Comparison of ENCODE assay signal across 8 cellular contexts in the genomic region with DNA sequence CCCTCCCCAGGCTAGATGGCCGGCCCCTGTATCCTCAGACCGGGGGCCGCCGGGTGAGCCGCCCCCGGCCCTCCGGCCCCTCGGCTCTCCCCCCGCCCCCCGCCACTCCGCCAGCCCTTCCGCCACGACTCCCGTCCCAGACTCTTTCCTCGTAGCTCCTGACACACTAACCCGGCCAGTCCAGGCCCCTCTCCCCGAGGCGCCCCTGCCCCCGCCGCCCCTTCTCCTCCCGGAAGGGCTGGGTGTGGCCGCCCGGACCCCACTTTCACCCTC. TPM values are rescaled to one million over a fixed set of nuclear protein-coding genes. Genes with fewer than 3 reads are reported as not detected.
DNase-seq lines count a peak whose midpoint lies in the region; ATAC-seq, FAIRE-seq and TF ChIP-seq lines count a peak whose summit lies in the region.

No MANE protein-coding gene starts in this region.

- no peaks in the 10 kb centered on the region for H3K27me3 ChIP-seq in K562 (ENCODE audit: control insufficient read depth in 2 of 2, insufficient read depth in 2 of 2, low read length in 2 of 2)
- no peaks in the 10 kb centered on the region for H3K27me3 ChIP-seq in lung (ENCODE audit: control insufficient read depth, insufficient read depth)

- peaks cover 44% of the 10 kb centered on the region for H3K79me2 ChIP-seq in K562 (ENCODE audit: control insufficient read depth, insufficient read depth, low read length)

- in situ Hi-C loops in K562 (cut with MboI): loop anchor here (10.0 kb wide), 1 partner anchor 319 kb away; the partner anchor contains the start of gene DPH1

- H3K9me3 ChIP-seq in K562 (replicated peaks; ENCODE audit: control insufficient read depth, insufficient read depth, low read depth, low read length): no peaks in the 10 kb centered on the region
- no peaks in the 10 kb centered on the region for H3K9me3 ChIP-seq in lung (ENCODE audit: control insufficient read depth in 2 of 2, insufficient read depth in 1 of 2, low read length in 1 of 2)

- TF ChIP-seq RAD21 in K562 (CRISPR knock-in tag; conservative IDR thresholded peaks at IDR 0.05 in 1 of 2, IDR thresholded peaks at IDR 0.05 in 1 of 2): no peak

- no peak for DNase-seq in activated T-cell treated with anti-CD3 and anti-CD28 coated beads, Interleukin-2, amount 50 U/mL, for 72 hours
- no peak for DNase-seq in activated T-cell treated with anti-CD3 and anti-CD28 coated beads, Interleukin-2, amount 50 U/mL, for 1 hour
- DNase-seq in K562 (ENCODE audit: extremely low read depth in 1 of 4, low spot score in 3 of 4) (no peak), lung (ENCODE audit: low spot score) (no peak), type B pancreatic cell (ENCODE audit: extremely low spot score, unreplicated experiment) (no peak), DMS 273 treated with DMSO at 0.1 percent for 48 hours (lab: John Stamatoyannopoulos, UW) (no peak), NCI-H526 treated with DMSO at 0.1 percent for 48 hours (lab: John Stamatoyannopoulos, UW) (no peak)

- peaks cover 0 to 7% of the 10 kb centered on the region in 2 donors for H3K36me3 Mint-ChIP-seq in activated T-cell treated with anti-CD3 and anti-CD28 coated beads, Interleukin-2, amount 50 U/mL, for 72 hours (ENCODE audit: insufficient read depth in 2 of 2)
- no peaks in the 10 kb centered on the region for H3K36me3 Mint-ChIP-seq in type B pancreatic cell

- peak overlapping the region; percentile 89; the same call in 1 of the 2 replicates for H3K4me2 ChIP-seq in K562 (ENCODE audit: insufficient read depth, low read length)

- H3K4me3 ChIP-seq in K562 (peak overlapping the region; percentile 85), lung (peak overlapping the region; percentile 90)

- H3K4me1 Mint-ChIP-seq in activated T-cell treated with anti-CD3 and anti-CD28 coated beads, Interleukin-2, amount 50 U/mL, for 72 hours (ENCODE audit: low read depth): peaks cover 45% of the 10 kb centered on the region
- peaks cover 25% of the 10 kb centered on the region for H3K4me1 Mint-ChIP-seq in type B pancreatic cell (ENCODE audit: unreplicated experiment)

- no peak for ATAC-seq in activated T-cell treated with anti-CD3 and anti-CD28 coated beads, Interleukin-2, amount 50 U/mL, for 72 hours (replicated peaks in 1 of 2)
- no peak for ATAC-seq in K562
- no peak for ATAC-seq in lung (ENCODE audit: insufficient read depth, low FRiP score)
- no peak for ATAC-seq in HG03342 (IDR thresholded peaks at IDR 0.05; ENCODE audit: unreplicated experiment)

- FAIRE-seq in K562 (lab: Jason Lieb, UNC): no peak

- H3K9me1 ChIP-seq in K562 (ENCODE audit: control insufficient read depth, insufficient read depth, low read length): no peaks in the 10 kb centered on the region

- H3K27ac Mint-ChIP-seq in activated T-cell treated with anti-CD3 and anti-CD28 coated beads, Interleukin-2, amount 50 U/mL, for 72 hours: no peak overlapping the region
- H3K27ac Mint-ChIP-seq in type B pancreatic cell: peak overlapping the region; percentile 100

- H3K27me3 Mint-ChIP-seq in activated T-cell treated with anti-CD3 and anti-CD28 coated beads, Interleukin-2, amount 50 U/mL, for 72 hours (ENCODE audit: low read depth): peaks cover 17% of the 10 kb centered on the region
- H3K27me3 Mint-ChIP-seq in type B pancreatic cell: no peaks in the 10 kb centered on the region

- H3K36me3 ChIP-seq in K562 (ENCODE audit: control insufficient read depth, insufficient read depth, low read length) (peaks cover 25% of the 10 kb centered on the region; the same call in 2 of the 3 replicates), lung (ENCODE audit: control insufficient read depth in 2 of 2, insufficient read depth in 2 of 2, low read length in 2 of 2) (peaks cover 9 to 24% of the 10 kb centered on the region in 2 donors)

- TF ChIP-seq CTCF in K562 (IDR thresholded peaks at IDR 0.05 in 2 of 3, conservative IDR thresholded peaks at IDR 0.05 in 1 of 3; ENCODE audit: insufficient read depth in 2 of 3, low read depth in 1 of 3, low read length in 3 of 3): no peak
- TF ChIP-seq CTCF in lung (IDR thresholded peaks at IDR 0.05; ENCODE audit: control extremely low read depth, extremely low read depth): no peak
- no peak for TF ChIP-seq CTCF in type B pancreatic cell (conservative IDR thresholded peaks at IDR 0.05)

- TF ChIP-seq POLR2A in K562 (conservative IDR thresholded peaks at IDR 0.05): no peak

- no peak for TF ChIP-seq EP300 in K562 (IDR thresholded peaks at IDR 0.05; ENCODE audit: low read length)

- H3K27ac ChIP-seq in K562 (ENCODE audit: extremely low read depth, low read depth, low read length) (peak overlapping the region; percentile 88), lung (ENCODE audit: low read depth in 1 of 2, low read length in 1 of 2) (peak overlapping the region; percentile 96 to 99)

- H4K20me1 ChIP-seq in K562 (replicated peaks; ENCODE audit: control insufficient read depth, insufficient read depth, low read length): 0 out of 2 replicates have a peak, but pooled peaks cover 3% of the 10 kb centered on the region

- H3K9me3 Mint-ChIP-seq in activated T-cell treated with anti-CD3 and anti-CD28 coated beads, Interleukin-2, amount 50 U/mL, for 72 hours: no peaks in the 10 kb centered on the region
- H3K9me3 Mint-ChIP-seq in type B pancreatic cell: no peaks in the 10 kb centered on the region

- POLR2A ChIA-PET in K562 (lab: Yijun Ruan, JAX): interaction anchor here (0.9 to 3.8 kb wide), 7 partner anchors 11 to 275 kb away, joined by 3 to 25 read pairs (median 11); partner anchors contain the start of genes PRPF8, RILP and SERPINF1

- no peak overlapping the region for H2AFZ ChIP-seq in K562 (ENCODE audit: low read depth, low read length)

- no TSS peak for BruUV-seq in K562 (replicated peaks; lab: Mats Ljungman, UMichigan)

- H3K4me1 ChIP-seq in K562 (replicated peaks in 1 of 2; ENCODE audit: control insufficient read depth in 2 of 2, insufficient read depth in 2 of 2, low read length in 2 of 2): peaks cover 44 to 55% of the 10 kb centered on the region in 2 experiments
- H3K4me1 ChIP-seq in lung (ENCODE audit: control insufficient read depth in 2 of 2, insufficient read depth in 2 of 2, low read length in 2 of 2): peaks cover 5 to 14% of the 10 kb centered on the region in 2 donors

- H3K9ac ChIP-seq in K562 (ENCODE audit: insufficient read depth in 1 of 2, low read depth in 2 of 2, low read length in 2 of 2): peak overlapping the region; percentile 70 to 90; a peak in 3 of 4 replicates

- no CpG with 5 or more reads among the region's 23 CpGs for WGBS in K562 (ENCODE audit: insufficient coverage, low coverage, missing lambda C conversion rate)
- WGBS in lung, 2 donors: 0% methylated on average over 11 to 23 of the region's 23 CpGs

- H3K4me3 Mint-ChIP-seq in activated T-cell treated with anti-CD3 and anti-CD28 coated beads, Interleukin-2, amount 50 U/mL, for 72 hours: peak overlapping the region; percentile 98 to 99
- H3K4me3 Mint-ChIP-seq in type B pancreatic cell: peak overlapping the region; percentile 96

- CTCF ChIA-PET in K562 (lab: Yijun Ruan, JAX; ENCODE audit: low intra/inter-chr PET ratio): no interaction called here

- intact Hi-C loops in K562 (cut with micrococcal nuclease): loop anchor here (2.0 to 5.0 kb wide), 4 partner anchors 33 to 317 kb away; partner anchors contain the start of genes DPH1, PRPF8 and SERPINF1

RNA-seq across cellular contexts. Expression of gene TLCD2, which starts 5.6 kb away (rescaled TPM):
- 1 to 10 TPM in 1 of 2 donors, under 1 TPM in 1; 0.70 to 1.8 TPM for total RNA-seq in activated T-cell treated with anti-CD3 and anti-CD28 coated beads, Interleukin-2, amount 50 U/mL, for 72 hours
- total RNA-seq in K562 (2011; cell fraction: chromatin; rRNA removed; ENCODE audit: low replicate concordance): 1.2 and 1.5 TPM in 2 replicates
- 1.1 and 1.2 TPM in 2 replicates for total RNA-seq in K562 (2011; cell fraction: nucleolus; rRNA removed)
- total RNA-seq in K562 (2011; cell fraction: nucleoplasm; rRNA removed): 1.2 and 1.5 TPM in 2 replicates
- total RNA-seq in K562 (2014; rRNA removed) (0.45 and 0.54 TPM in 2 replicates), K562 (2014; rRNA removed; fragmentation: Illumina TruSeq; extraction: Trizol) (0.64 and 0.65 TPM in 2 replicates), K562 (2015; rRNA removed; fragmentation: Illumina TruSeq; extraction: Trizol) (0.76 and 0.98 TPM in 2 replicates), K562 (2021) (0.78 and 0.89 TPM in 2 replicates), lung (10 to 100 TPM; 13.3 to 16.1 TPM), type B pancreatic cell (ENCODE audit: low replicate concordance) (4.0 and 4.3 TPM in 2 replicates)
- polyA plus RNA-seq in K562 (2011; rRNA removed) (0.46 and 0.50 TPM in 2 replicates), K562 (2014; fragmentation: Illumina TruSeq; extraction: Trizol) (0.58 and 0.64 TPM in 2 replicates), K562 (2014; fragmentation: Nextera tagmentation; extraction: Ambion mirVana) (under 1 TPM; 0.10 to 0.13 TPM), K562 (2014; rRNA removed) (0.73 and 1.0 TPM in 2 replicates), lung (1 to 10 TPM; 4.4 to 6.2 TPM)
- polyA plus RNA-seq in K562 (2011; cell fraction: cytosol; rRNA removed): 0.49 and 0.53 TPM in 2 replicates
- polyA plus RNA-seq in K562 (2011; cell fraction: nucleus; rRNA removed): 0.39 and 0.54 TPM in 2 replicates
- polyA plus RNA-seq in K562 (2012): 0.89 and 4.5 TPM in 2 replicates
- 0.72 and 0.81 TPM in 2 replicates for polyA minus RNA-seq in K562 (2011; rRNA and poly(A)+ RNA removed)
- polyA minus RNA-seq in K562 (2011; cell fraction: cytosol; rRNA and poly(A)+ RNA removed): 0.48 and 0.73 TPM in 2 replicates
- 0.40 and 0.56 TPM in 2 replicates for polyA minus RNA-seq in K562 (2011; cell fraction: nucleus; rRNA and poly(A)+ RNA removed)

RNA-seq across cellular contexts. Expression of gene WDR81, which starts 8.8 kb away (rescaled TPM):
- total RNA-seq in activated T-cell treated with anti-CD3 and anti-CD28 coated beads, Interleukin-2, amount 50 U/mL, for 72 hours: 10 to 100 TPM in 1 of 2 donors, 1 to 10 TPM in 1; 9.4 to 11.2 TPM
- total RNA-seq in K562 (2011; cell fraction: chromatin; rRNA removed; ENCODE audit: low replicate concordance): 13.5 and 42.5 TPM in 2 replicates
- total RNA-seq in K562 (2011; cell fraction: nucleolus; rRNA removed): 29.2 and 35.2 TPM in 2 replicates
- 14.9 and 15.0 TPM in 2 replicates for total RNA-seq in K562 (2011; cell fraction: nucleoplasm; rRNA removed)
- total RNA-seq in K562 (2014; rRNA removed) (11.1 and 12.5 TPM in 2 replicates), K562 (2014; rRNA removed; fragmentation: Illumina TruSeq; extraction: Trizol) (0.89 and 1.7 TPM in 2 replicates), K562 (2015; rRNA removed; fragmentation: Illumina TruSeq; extraction: Trizol) (4.3 and 5.3 TPM in 2 replicates), K562 (2021) (13.0 and 17.1 TPM in 2 replicates), lung (10 to 100 TPM; 27.9 to 51.9 TPM), type B pancreatic cell (ENCODE audit: low replicate concordance) (14.5 and 16.0 TPM in 2 replicates)
- polyA plus RNA-seq in K562 (2011; rRNA removed) (2.7 and 5.1 TPM in 2 replicates), K562 (2014; fragmentation: Illumina TruSeq; extraction: Trizol) (3.3 and 9.0 TPM in 2 replicates), K562 (2014; fragmentation: Nextera tagmentation; extraction: Ambion mirVana) (under 1 TPM; 0.01 to 0.04 TPM), K562 (2014; rRNA removed) (12.2 and 12.9 TPM in 2 replicates), lung (10 to 100 TPM; 26.0 to 38.5 TPM)
- 5.3 and 9.9 TPM in 2 replicates for polyA plus RNA-seq in K562 (2011; cell fraction: cytosol; rRNA removed)
- polyA plus RNA-seq in K562 (2011; cell fraction: nucleus; rRNA removed): 26.4 and 53.6 TPM in 2 replicates
- 8.7 and 12.9 TPM in 2 replicates for polyA plus RNA-seq in K562 (2012)
- polyA minus RNA-seq in K562 (2011; rRNA and poly(A)+ RNA removed): 1.3 and 3.6 TPM in 2 replicates
- polyA minus RNA-seq in K562 (2011; cell fraction: cytosol; rRNA and poly(A)+ RNA removed): 10.1 and 18.5 TPM in 2 replicates
- 9.9 and 15.3 TPM in 2 replicates for polyA minus RNA-seq in K562 (2011; cell fraction: nucleus; rRNA and poly(A)+ RNA removed)

RNA-seq across cellular contexts. Expression of gene SERPINF2, which starts 26.9 kb away (rescaled TPM):
- total RNA-seq in activated T-cell treated with anti-CD3 and anti-CD28 coated beads, Interleukin-2, amount 50 U/mL, for 72 hours: 1 to 10 TPM in 1 of 2 donors, under 1 TPM in 1; 0.89 to 1.6 TPM
- 0.25 TPM in 1 of 2 replicates, not detected in the other for total RNA-seq in K562 (2011; cell fraction: chromatin; rRNA removed; ENCODE audit: low replicate concordance)
- not detected in 2 replicates for total RNA-seq in K562 (2011; cell fraction: nucleolus; rRNA removed)
- total RNA-seq in K562 (2011; cell fraction: nucleoplasm; rRNA removed): not detected in 2 replicates
- total RNA-seq in K562 (2014; rRNA removed): not detected in 2 replicates
- total RNA-seq in K562 (2014; rRNA removed; fragmentation: Illumina TruSeq; extraction: Trizol): not detected in 2 replicates
- total RNA-seq in K562 (2015; rRNA removed; fragmentation: Illumina TruSeq; extraction: Trizol): not detected in 2 replicates
- total RNA-seq in K562 (2021): 0.22 TPM in 2 replicates
- polyA plus RNA-seq in K562 (2011; rRNA removed): 0.04 TPM in 1 of 2 replicates, not detected in the other
- polyA plus RNA-seq in K562 (2011; cell fraction: cytosol; rRNA removed): 0.03 TPM in 1 of 2 replicates, not detected in the other
- 0.07 TPM in 1 of 2 replicates, not detected in the other for polyA plus RNA-seq in K562 (2011; cell fraction: nucleus; rRNA removed)
- 0.03 and 0.06 TPM in 2 replicates for polyA plus RNA-seq in K562 (2012)
- polyA plus RNA-seq in K562 (2014; fragmentation: Illumina TruSeq; extraction: Trizol): not detected in 2 replicates
- not detected for polyA plus RNA-seq in K562 (2014; fragmentation: Nextera tagmentation; extraction: Ambion mirVana)
- polyA plus RNA-seq in K562 (2014; rRNA removed): not detected in 2 replicates
- not detected in 2 replicates for polyA minus RNA-seq in K562 (2011; rRNA and poly(A)+ RNA removed)
- 0.91 TPM in 1 of 2 replicates, not detected in the other for polyA minus RNA-seq in K562 (2011; cell fraction: cytosol; rRNA and poly(A)+ RNA removed)
- polyA minus RNA-seq in K562 (2011; cell fraction: nucleus; rRNA and poly(A)+ RNA removed): not detected in 2 replicates
- 10 to 100 TPM; 13.7 to 41.1 TPM for total RNA-seq in lung
- polyA plus RNA-seq in lung: 10 to 100 TPM; 74.9 to 78.9 TPM
- total RNA-seq in type B pancreatic cell (ENCODE audit: low replicate concordance): 28.3 and 36.3 TPM in 2 replicates

RNA-seq across cellular contexts. Expression of gene PRPF8, which starts 31.1 kb away (rescaled TPM):
- 100 to 1,000 TPM; 332 to 390 TPM for total RNA-seq in activated T-cell treated with anti-CD3 and anti-CD28 coated beads, Interleukin-2, amount 50 U/mL, for 72 hours
- 654 and 969 TPM in 2 replicates for total RNA-seq in K562 (2011; cell fraction: chromatin; rRNA removed; ENCODE audit: low replicate concordance)
- 322 and 340 TPM in 2 replicates for total RNA-seq in K562 (2011; cell fraction: nucleolus; rRNA removed)
- 351 and 363 TPM in 2 replicates for total RNA-seq in K562 (2011; cell fraction: nucleoplasm; rRNA removed)
- 85.9 and 111 TPM in 2 replicates for total RNA-seq in K562 (2014; rRNA removed)
- total RNA-seq in K562 (2014; rRNA removed; fragmentation: Illumina TruSeq; extraction: Trizol): 64.3 and 72.1 TPM in 2 replicates
- total RNA-seq in K562 (2015; rRNA removed; fragmentation: Illumina TruSeq; extraction: Trizol): 64.6 and 74.2 TPM in 2 replicates
- total RNA-seq in K562 (2021): 278 and 294 TPM in 2 replicates
- polyA plus RNA-seq in K562 (2011; rRNA removed): 64.3 and 160 TPM in 2 replicates
- polyA plus RNA-seq in K562 (2011; cell fraction: cytosol; rRNA removed): 111 and 123 TPM in 2 replicates
- 279 and 287 TPM in 2 replicates for polyA plus RNA-seq in K562 (2011; cell fraction: nucleus; rRNA removed)
- 137 and 179 TPM in 2 replicates for polyA plus RNA-seq in K562 (2012)
- 208 and 224 TPM in 2 replicates for polyA plus RNA-seq in K562 (2014; fragmentation: Illumina TruSeq; extraction: Trizol)
- polyA plus RNA-seq in K562 (2014; fragmentation: Nextera tagmentation; extraction: Ambion mirVana): 100 to 1,000 TPM; 128 to 174 TPM
- polyA plus RNA-seq in K562 (2014; rRNA removed): 77.2 and 85.9 TPM in 2 replicates
- 219 and 329 TPM in 2 replicates for polyA minus RNA-seq in K562 (2011; rRNA and poly(A)+ RNA removed)
- 406 and 503 TPM in 2 replicates for polyA minus RNA-seq in K562 (2011; cell fraction: cytosol; rRNA and poly(A)+ RNA removed)
- 87.5 and 163 TPM in 2 replicates for polyA minus RNA-seq in K562 (2011; cell fraction: nucleus; rRNA and poly(A)+ RNA removed)
- 100 to 1,000 TPM; 208 to 277 TPM for total RNA-seq in lung
- 100 to 1,000 TPM in 1 of 2 donors, 10 to 100 TPM in 1; 97.2 to 114 TPM for polyA plus RNA-seq in lung
- total RNA-seq in type B pancreatic cell (ENCODE audit: low replicate concordance): 277 and 321 TPM in 2 replicates

RNA-seq across cellular contexts. Expression of gene SERPINF1, which starts 46.1 kb away (rescaled TPM):
- total RNA-seq in activated T-cell treated with anti-CD3 and anti-CD28 coated beads, Interleukin-2, amount 50 U/mL, for 72 hours: 1 to 10 TPM in 1 of 2 donors, not detected in 1; 2.2 TPM
- 49.3 and 78.6 TPM in 2 replicates for total RNA-seq in K562 (2011; cell fraction: chromatin; rRNA removed; ENCODE audit: low replicate concordance)
- total RNA-seq in K562 (2011; cell fraction: nucleolus; rRNA removed): 114 and 121 TPM in 2 replicates
- total RNA-seq in K562 (2011; cell fraction: nucleoplasm; rRNA removed): 64.9 and 87.2 TPM in 2 replicates
- total RNA-seq in K562 (2014; rRNA removed): 37.7 and 54.7 TPM in 2 replicates
- 21.5 and 27.5 TPM in 2 replicates for total RNA-seq in K562 (2014; rRNA removed; fragmentation: Illumina TruSeq; extraction: Trizol)
- 37.0 and 40.4 TPM in 2 replicates for total RNA-seq in K562 (2015; rRNA removed; fragmentation: Illumina TruSeq; extraction: Trizol)
- 34.5 and 44.2 TPM in 2 replicates for total RNA-seq in K562 (2021)
- polyA plus RNA-seq in K562 (2011; rRNA removed): 66.9 and 85.2 TPM in 2 replicates
- polyA plus RNA-seq in K562 (2011; cell fraction: cytosol; rRNA removed): 137 and 141 TPM in 2 replicates
- polyA plus RNA-seq in K562 (2011; cell fraction: nucleus; rRNA removed): 57.8 and 67.5 TPM in 2 replicates
- 34.1 and 98.1 TPM in 2 replicates for polyA plus RNA-seq in K562 (2012)
- 44.8 and 53.4 TPM in 2 replicates for polyA plus RNA-seq in K562 (2014; fragmentation: Illumina TruSeq; extraction: Trizol)
- polyA plus RNA-seq in K562 (2014; fragmentation: Nextera tagmentation; extraction: Ambion mirVana): 1 to 10 TPM; 2.6 to 6.3 TPM
- 42.4 and 78.9 TPM in 2 replicates for polyA plus RNA-seq in K562 (2014; rRNA removed)
- polyA minus RNA-seq in K562 (2011; rRNA and poly(A)+ RNA removed): 35.2 and 36.2 TPM in 2 replicates
- polyA minus RNA-seq in K562 (2011; cell fraction: cytosol; rRNA and poly(A)+ RNA removed): 21.5 and 27.6 TPM in 2 replicates
- polyA minus RNA-seq in K562 (2011; cell fraction: nucleus; rRNA and poly(A)+ RNA removed): 9.0 and 17.2 TPM in 2 replicates
- total RNA-seq in lung: 100 to 1,000 TPM; 126 to 249 TPM
- polyA plus RNA-seq in lung: 100 to 1,000 TPM; 132 to 168 TPM
- total RNA-seq in type B pancreatic cell (ENCODE audit: low replicate concordance): 9.6 and 98.8 TPM in 2 replicates

Comparison
In these comparisons a context has a peak if more than half of its experiments do, and no peak if none do; other contexts are left out.
1. RNA of gene SERPINF2, which starts 26.9 kb away (total RNA-seq): 13.7 to 41.1 TPM in lung and 28.3 to 36.3 TPM in type B pancreatic cell; 0.89 to 1.6 TPM in activated T-cell treated with anti-CD3 and anti-CD28 coated beads, Interleukin-2, amount 50 U/mL, for 72 hours and 0.22 to 0.25 TPM in K562; every median in the first group is over 4 times any median in the second.